8 cellular contexts compared by ENCODE assay signal in genomic region chr10:58952747-58953466, GRCh38.
A peak's percentile ranks its signal among the peaks of the same experiment; 100 is the strongest.
DNase-seq lines count a peak whose midpoint lies in the region; ATAC-seq, FAIRE-seq and TF ChIP-seq lines count a peak whose summit lies in the region.

No MANE protein-coding gene starts in this region.

- H3K36me3 ChIP-seq in kidney (ENCODE audit: control insufficient read depth in 1 of 2, insufficient read depth in 2 of 2, low read length in 2 of 2) (no peaks in the 10 kb centered on the region), subcutaneous abdominal adipose tissue (ENCODE audit: control insufficient read depth in 5 of 5, insufficient read depth in 5 of 5, low read length in 5 of 5) (no peaks in the 10 kb centered on the region)

- H3K4me1 ChIP-seq in kidney (ENCODE audit: control insufficient read depth in 1 of 2, insufficient read depth in 1 of 2, low read depth in 1 of 2, low read length in 2 of 2) = peaks cover 2 to 4% of the 10 kb centered on the region in 2 donors
- peaks cover 0 to 7% (median 4%) of the 10 kb centered on the region in 5 donors for H3K4me1 ChIP-seq in subcutaneous abdominal adipose tissue (ENCODE audit: control insufficient read depth in 5 of 5, insufficient read depth in 5 of 5, low read length in 5 of 5)

- no peaks in the 10 kb centered on the region for H3K27me3 Mint-ChIP-seq in brain

- peak; percentile 89 for FAIRE-seq in kidney (lab: Jason Lieb, UNC)

- DNase-seq in A172 (ENCODE audit: low spot score) = peak; percentile 52
- DNase-seq in NCI-H1092 treated with DMSO at 0.1 percent for 48 hours (lab: John Stamatoyannopoulos, UW) = peak; percentile 26
- DNase-seq in kidney = no peak
- no peak for DNase-seq in central memory CD4-positive, alpha-beta T cell

- peaks cover 32% of the 10 kb centered on the region for H3K4me1 Mint-ChIP-seq in brain

- H3K27ac Mint-ChIP-seq in brain = peak overlapping the region in 2 of 5 experiments; percentile 68 to 69

- intact Hi-C loops in kidney (cut with DNase I) = no loop called here

- H3K27ac ChIP-seq in kidney (ENCODE audit: low read depth in 2 of 2, low read length in 2 of 2) = peak overlapping the region in 1 of 2 donors; percentile 66
- peak overlapping the region; percentile 19 for H3K27ac ChIP-seq in subcutaneous abdominal adipose tissue (ENCODE audit: low read depth, low read length)

- no peaks in the 10 kb centered on the region for H3K36me3 Mint-ChIP-seq in brain

- H3K4me3 Mint-ChIP-seq in brain = no peak overlapping the region

- peak; percentile 13 for TF ChIP-seq CTCF in GM12801 (IDR thresholded peaks at IDR 0.05; ENCODE audit: extremely low read depth, insufficient read length)
- peak; percentile 85 to 90 for TF ChIP-seq CTCF in brain (conservative IDR thresholded peaks at IDR 0.05)
- TF ChIP-seq CTCF in kidney (IDR thresholded peaks at IDR 0.05; ENCODE audit: borderline replicate concordance, extremely low read depth, insufficient read depth) = peak; percentile 70

- H3K9me3 Mint-ChIP-seq in brain = peaks cover 0 to 4% (median 0%) of the 10 kb centered on the region in 5 experiments

- H3K9ac ChIP-seq in kidney (ENCODE audit: low read length in 2 of 2) (no peak overlapping the region), subcutaneous abdominal adipose tissue (ENCODE audit: low read length in 5 of 5) (no peak overlapping the region)

- ATAC-seq in HG02571 (IDR thresholded peaks at IDR 0.05; ENCODE audit: unreplicated experiment) = peak; percentile 73

- H3K9me3 ChIP-seq in kidney (ENCODE audit: control insufficient read depth in 1 of 2, low read length in 2 of 2) (no peaks in the 10 kb centered on the region), subcutaneous abdominal adipose tissue (ENCODE audit: control insufficient read depth in 5 of 5, low read length in 5 of 5) (no peaks in the 10 kb centered on the region)

- no peaks in the 10 kb centered on the region for H3K27me3 ChIP-seq in subcutaneous abdominal adipose tissue (ENCODE audit: control insufficient read depth in 5 of 5, insufficient read depth in 4 of 5, low read length in 5 of 5)

- H3K4me3 ChIP-seq in kidney (ENCODE audit: low read length in 2 of 2) = no peak overlapping the region
- H3K4me3 ChIP-seq in subcutaneous abdominal adipose tissue (ENCODE audit: low read depth in 1 of 5, low read length in 5 of 5) = no peak overlapping the region

Comparison
In these comparisons a context has a peak if more than half of its experiments do, and no peak if none do; other contexts are left out.
1. DNase-seq: peak in A172 (single experiment) and NCI-H1092 treated with DMSO at 0.1 percent for 48 hours (single experiment); none in kidney (single experiment) and central memory CD4-positive, alpha-beta T cell (single experiment).
2. CTCF ChIP-seq: peak in every context shown above with its lines; median percentile 88 in brain; 70 in kidney; 13 in GM12801.